Comparison of ENCODE assay signal across 1 cellular context in the genomic region with DNA sequence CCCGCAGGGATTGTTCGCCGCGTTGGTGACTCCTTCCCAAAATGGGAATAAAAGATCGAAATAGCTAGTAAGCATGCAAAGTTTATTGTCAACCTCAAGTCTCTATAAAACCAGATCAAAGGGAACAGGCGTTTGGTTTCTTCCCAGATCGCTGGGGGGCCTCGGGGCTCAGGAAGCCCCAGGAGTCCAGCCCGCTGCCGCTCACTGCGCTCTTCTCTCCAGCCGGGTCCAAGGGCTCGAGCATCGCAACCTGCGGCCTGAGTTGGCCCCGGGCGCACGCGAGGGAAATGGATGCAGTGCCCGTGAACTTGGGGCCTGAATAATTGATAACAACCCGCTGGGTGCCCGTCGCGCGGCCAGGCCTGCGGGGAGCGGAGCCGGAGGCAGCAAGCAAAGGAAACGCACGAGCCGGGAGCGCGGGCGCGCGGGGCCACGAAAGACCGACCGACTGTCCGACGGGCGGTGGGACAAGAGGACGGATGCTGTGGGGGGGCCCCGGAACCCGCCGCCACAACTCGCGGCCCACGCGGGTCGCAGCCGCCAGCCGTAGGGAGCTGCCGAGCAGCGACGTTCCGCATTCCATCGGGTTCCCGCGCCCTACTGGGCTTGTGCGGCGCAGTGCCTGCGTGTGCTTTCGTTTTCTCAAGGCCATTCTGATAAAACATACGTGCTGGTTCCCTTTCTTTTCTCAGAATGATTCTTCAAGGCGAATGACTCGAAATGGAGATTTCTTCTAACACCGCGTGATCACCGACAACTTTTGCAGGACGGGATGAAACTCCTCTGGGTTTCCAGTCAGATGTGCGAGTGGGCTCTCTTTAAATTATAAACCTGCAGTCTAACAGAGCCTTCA.
TF ChIP-seq lines count a peak whose summit lies in the region.

No MANE protein-coding gene starts in this region.

TF ChIP-seq in HepG2, 621 proteins besides CTCF, POLR2A, EP300 and RAD21 (continued from another document):
- no peak for TF ChIP-seq THAP7 (CRISPR knock-in tag; IDR thresholded peaks at IDR 0.05)
- TF ChIP-seq MYC (CRISPR knock-in tag; IDR thresholded peaks at IDR 0.05; ENCODE audit: borderline replicate concordance), result 0 out of 2 replicates have a peak, but pooled peaks have one; percentile 34
- TF ChIP-seq ZNF619 (CRISPR knock-in tag; IDR thresholded peaks at IDR 0.05), result no peak
- TF ChIP-seq KDM2A (CRISPR knock-in tag; IDR thresholded peaks at IDR 0.05; ENCODE audit: borderline replicate concordance, low read depth), result peak; percentile 36; the same call in 1 of the 2 replicates
- TF ChIP-seq CBX2 (IDR thresholded peaks at IDR 0.05; ENCODE audit: low read depth, low read length), result peak; percentile 75; the same call in 1 of the 2 replicates
- no peak for TF ChIP-seq CBX2 (CRISPR knock-in tag; IDR thresholded peaks at IDR 0.05; ENCODE audit: low read depth)
- TF ChIP-seq, protein P1, sequence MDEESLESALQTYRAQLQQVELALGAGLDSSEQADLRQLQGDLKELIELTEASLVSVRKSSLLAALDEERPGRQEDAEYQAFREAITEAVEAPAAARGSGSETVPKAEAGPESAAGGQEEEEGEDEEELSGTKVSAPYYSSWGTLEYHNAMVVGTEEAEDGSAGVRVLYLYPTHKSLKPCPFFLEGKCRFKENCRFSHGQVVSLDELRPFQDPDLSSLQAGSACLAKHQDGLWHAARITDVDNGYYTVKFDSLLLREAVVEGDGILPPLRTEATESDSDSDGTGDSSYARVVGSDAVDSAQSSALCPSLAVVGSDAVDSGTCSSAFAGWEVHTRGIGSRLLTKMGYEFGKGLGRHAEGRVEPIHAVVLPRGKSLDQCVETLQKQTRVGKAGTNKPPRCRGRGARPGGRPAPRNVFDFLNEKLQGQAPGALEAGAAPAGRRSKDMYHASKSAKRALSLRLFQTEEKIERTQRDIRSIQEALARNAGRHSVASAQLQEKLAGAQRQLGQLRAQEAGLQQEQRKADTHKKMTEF (CRISPR knock-in tag; IDR thresholded peaks at IDR 0.05), result peak; percentile 46; the same call in 1 of the 2 replicates
- 0 out of 2 replicates have a peak, but pooled peaks have one; percentile 31 for TF ChIP-seq PHF8 (CRISPR knock-in tag; IDR thresholded peaks at IDR 0.05)
- TF ChIP-seq, protein P2, sequence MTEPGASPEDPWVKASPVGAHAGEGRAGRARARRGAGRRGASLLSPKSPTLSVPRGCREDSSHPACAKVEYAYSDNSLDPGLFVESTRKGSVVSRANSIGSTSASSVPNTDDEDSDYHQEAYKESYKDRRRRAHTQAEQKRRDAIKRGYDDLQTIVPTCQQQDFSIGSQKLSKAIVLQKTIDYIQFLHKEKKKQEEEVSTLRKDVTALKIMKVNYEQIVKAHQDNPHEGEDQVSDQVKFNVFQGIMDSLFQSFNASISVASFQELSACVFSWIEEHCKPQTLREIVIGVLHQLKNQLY (CRISPR knock-in tag; IDR thresholded peaks at IDR 0.05), result no peak
- TF ChIP-seq MTF2 (CRISPR knock-in tag; IDR thresholded peaks at IDR 0.05; ENCODE audit: borderline replicate concordance), result peak; percentile 71; the same call in 1 of the 2 replicates
- no peak for TF ChIP-seq LRRFIP1 (CRISPR knock-in tag; conservative IDR thresholded peaks at IDR 0.05)
- TF ChIP-seq, protein P3, sequence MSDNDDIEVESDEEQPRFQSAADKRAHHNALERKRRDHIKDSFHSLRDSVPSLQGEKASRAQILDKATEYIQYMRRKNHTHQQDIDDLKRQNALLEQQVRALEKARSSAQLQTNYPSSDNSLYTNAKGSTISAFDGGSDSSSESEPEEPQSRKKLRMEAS (IDR thresholded peaks at IDR 0.05), result peak; percentile 59
- TF ChIP-seq PHF20 (CRISPR knock-in tag; IDR thresholded peaks at IDR 0.05), result 0 out of 2 replicates have a peak, but pooled peaks have one; percentile 56
- TF ChIP-seq E2F1 (CRISPR knock-in tag; IDR thresholded peaks at IDR 0.05), result peak; percentile 56; the same call in 1 of the 2 replicates
- no peak for TF ChIP-seq BRCA1 (CRISPR knock-in tag; IDR thresholded peaks at IDR 0.05)
- no peak for TF ChIP-seq SOX6 (IDR thresholded peaks at IDR 0.05)
- 0 out of 2 replicates have a peak, but pooled peaks have one; percentile 11 for TF ChIP-seq SOX6 (CRISPR knock-in tag; IDR thresholded peaks at IDR 0.05)
- TF ChIP-seq ZNF431 (CRISPR knock-in tag; IDR thresholded peaks at IDR 0.05; ENCODE audit: borderline replicate concordance, low read depth), result no peak
- peak; percentile 19; the same call in 1 of the 2 replicates for TF ChIP-seq ZNF574 (CRISPR knock-in tag; IDR thresholded peaks at IDR 0.05)
